1 cellular context compared by ENCODE assay signal in genomic region chrX:47145408-47146120, GRCh38.
TF ChIP-seq lines count a peak whose summit lies in the region.

No MANE protein-coding gene starts in this region.

TF ChIP-seq in endothelial cell of umbilical vein, 7 proteins besides CTCF, POLR2A, EP300 and RAD21:
- TF ChIP-seq EZH2 (IDR thresholded peaks at IDR 0.05; ENCODE audit: borderline replicate concordance, low read depth, low read length, severe bottlenecking) (no peak), MYC (IDR thresholded peaks at IDR 0.05; ENCODE audit: low read depth, low read length) (no peak), POLR2AphosphoS5 (IDR thresholded peaks at IDR 0.05; ENCODE audit: insufficient read depth, low read depth, low read length) (no peak), MAX (IDR thresholded peaks at IDR 0.05; ENCODE audit: insufficient read depth, insufficient read length) (no peak), JUN (IDR thresholded peaks at IDR 0.05; ENCODE audit: borderline replicate concordance, insufficient read depth, insufficient read length, low read depth) (no peak), GATA2 (IDR thresholded peaks at IDR 0.05; ENCODE audit: insufficient read depth, insufficient read length, low read depth, low read length) (no peak), FOS (IDR thresholded peaks at IDR 0.05; ENCODE audit: borderline replicate concordance, insufficient read depth, low read length) (no peak)
